In genomic region chr3:66000506-66000905, GRCh38 we compare ENCODE assay signal across 22 cellular contexts. TPM values are rescaled to one million over a fixed set of nuclear protein-coding genes. Genes with fewer than 3 reads are reported as not detected.
"Had no signal": no experiment of that assay in that cellular context is flagged by ENCODE, and none has a peak within 500 bp of the region (broad histone marks: within the 10 kb centered on the region; RNA-seq: fewer than 3 reads in every experiment).

No MANE protein-coding gene starts in this region.

- H3K9me3 Mint-ChIP-seq: activated naive CD8-positive, alpha-beta T cell treated with anti-CD3 and anti-CD28 coated beads for 36 hours; mesothelial cell of epicardium; natural killer cell treated with Interleukin-12 subunit alpha and Interleukin-12 subunit beta and Interleukin-15 and Interleukin-18, amount 100 ng/mL, for 72 hours; stimulated activated effector memory CD8-positive, alpha-beta T cell treated with anti-CD3 and anti-CD28 coated beads, Interleukin-12 subunit alpha, Interleukin-12 subunit beta, amount 100 ng/mL, for 72 hours had no signal

- ATAC-seq: activated CD4-positive, alpha-beta T cell treated with anti-CD3 and anti-CD28 coated beads for 36 hours; heart right ventricle; natural killer cell treated with Interleukin-12 subunit alpha and Interleukin-12 subunit beta and Interleukin-15 and Interleukin-18, amount 100 ng/mL, for 72 hours; pancreas; sciatic nerve; stimulated activated effector memory CD8-positive, alpha-beta T cell treated with anti-CD3 and anti-CD28 coated beads, Interleukin-12 subunit alpha, Interleukin-12 subunit beta, amount 100 ng/mL, for 72 hours; upper lobe of right lung had no signal

- H3K36me3 Mint-ChIP-seq: activated naive CD8-positive, alpha-beta T cell treated with anti-CD3 and anti-CD28 coated beads for 36 hours; natural killer cell treated with Interleukin-12 subunit alpha and Interleukin-12 subunit beta and Interleukin-15 and Interleukin-18, amount 100 ng/mL, for 72 hours; stimulated activated effector memory CD8-positive, alpha-beta T cell treated with anti-CD3 and anti-CD28 coated beads, Interleukin-12 subunit alpha, Interleukin-12 subunit beta, amount 100 ng/mL, for 72 hours had no signal

- H3K27ac ChIP-seq: esophagus muscularis mucosa, neutrophil, thoracic aorta had no signal

- H3K4me3 ChIP-seq: esophagus muscularis mucosa, heart right ventricle, lung, pancreas, smooth muscle cell, thoracic aorta, upper lobe of right lung had no signal

- H3K4me3 Mint-ChIP-seq: activated CD4-positive, alpha-beta T cell treated with anti-CD3 and anti-CD28 coated beads for 36 hours; activated naive CD8-positive, alpha-beta T cell treated with anti-CD3 and anti-CD28 coated beads for 36 hours; mesothelial cell of epicardium; natural killer cell treated with Interleukin-12 subunit alpha and Interleukin-12 subunit beta and Interleukin-15 and Interleukin-18, amount 100 ng/mL, for 72 hours; stimulated activated effector memory CD8-positive, alpha-beta T cell treated with anti-CD3 and anti-CD28 coated beads, Interleukin-12 subunit alpha, Interleukin-12 subunit beta, amount 100 ng/mL, for 72 hours had no signal

- H3K36me3 ChIP-seq: esophagus muscularis mucosa, heart right ventricle, neutrophil, pancreas, thoracic aorta, upper lobe of right lung had no signal

- H3K27ac Mint-ChIP-seq: activated CD4-positive, alpha-beta T cell treated with anti-CD3 and anti-CD28 coated beads for 36 hours; activated naive CD8-positive, alpha-beta T cell treated with anti-CD3 and anti-CD28 coated beads for 36 hours; mesothelial cell of epicardium; natural killer cell treated with Interleukin-12 subunit alpha and Interleukin-12 subunit beta and Interleukin-15 and Interleukin-18, amount 100 ng/mL, for 72 hours; stimulated activated effector memory CD8-positive, alpha-beta T cell treated with anti-CD3 and anti-CD28 coated beads, Interleukin-12 subunit alpha, Interleukin-12 subunit beta, amount 100 ng/mL, for 72 hours had no signal

- DNase-seq: activated CD4-positive, alpha-beta T cell treated with anti-CD3 and anti-CD28 coated beads for 36 hours; activated CD4-positive, alpha-beta T cell treated with anti-CD3 and anti-CD28 coated beads, Interleukin-2, amount 50 U/mL, for 48 hours; activated gamma-delta T cell; activated naive CD8-positive, alpha-beta T cell treated with anti-CD3 and anti-CD28 coated beads for 36 hours; amygdala; caudate nucleus; heart right ventricle; pancreas; SK-N-SH; stimulated activated CD4-positive, alpha-beta T cell treated with anti-CD3 and anti-CD28 coated beads, Interleukin-4, amount 100 ng/mL, for 1 hour; T-helper 1 cell; T-helper 9 cell; upper lobe of right lung had no signal

- H3K4me1 Mint-ChIP-seq: activated CD4-positive, alpha-beta T cell treated with anti-CD3 and anti-CD28 coated beads for 36 hours; activated naive CD8-positive, alpha-beta T cell treated with anti-CD3 and anti-CD28 coated beads for 36 hours; stimulated activated effector memory CD8-positive, alpha-beta T cell treated with anti-CD3 and anti-CD28 coated beads, Interleukin-12 subunit alpha, Interleukin-12 subunit beta, amount 100 ng/mL, for 72 hours had no signal

- H3K9me3 ChIP-seq: esophagus muscularis mucosa, heart right ventricle, neutrophil, pancreas, SK-N-SH, thoracic aorta, upper lobe of right lung had no signal

- H3K27me3 ChIP-seq: esophagus muscularis mucosa, heart right ventricle, neutrophil, pancreas, upper lobe of right lung had no signal

RNA-seq across cellular contexts. Expression of gene MAGI1, which starts 38.2 kb away (rescaled TPM):
- total RNA-seq: natural killer cell treated with Interleukin-12 subunit alpha and Interleukin-12 subunit beta and Interleukin-15 and Interleukin-18, amount 100 ng/mL, for 72 hours had no signal
